Comparison of ENCODE assay signal across 1 cellular context in the genomic region with DNA sequence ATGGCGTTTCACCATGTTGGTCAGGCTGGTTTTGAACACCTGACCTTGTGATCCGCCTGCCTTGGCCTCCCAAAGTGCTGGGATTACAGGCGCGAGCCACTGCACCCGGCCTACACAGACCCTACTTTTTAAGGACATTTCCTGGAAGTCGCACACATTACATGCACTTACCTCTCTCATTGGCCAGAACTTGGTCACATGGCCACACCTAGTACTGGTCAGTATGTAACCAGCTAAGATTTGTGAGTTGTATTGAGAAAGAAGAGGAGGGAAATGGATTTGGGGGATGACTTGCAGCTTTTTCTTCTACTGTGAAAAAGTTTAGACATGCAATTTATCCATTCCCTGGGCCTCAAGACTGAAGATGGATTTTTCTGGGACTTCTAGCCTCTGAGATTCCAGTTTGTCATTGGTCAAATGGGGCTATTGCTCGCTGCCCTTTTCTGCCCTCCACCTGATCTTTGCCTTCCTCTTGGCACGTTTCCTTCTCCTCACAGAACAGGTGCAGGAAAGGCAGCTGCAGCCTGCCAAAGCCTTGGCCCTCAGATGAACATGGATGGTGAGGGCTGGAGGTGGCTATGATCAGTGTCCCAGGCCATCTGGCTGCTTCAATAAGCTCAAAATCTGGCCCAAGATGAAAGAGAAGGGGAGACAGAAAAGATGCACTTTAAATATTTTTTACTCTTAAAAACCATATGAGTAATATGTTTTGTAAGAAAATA.
TF ChIP-seq lines count a peak whose summit lies in the region.

No MANE protein-coding gene starts in this region.

TF ChIP-seq in H1, 55 proteins besides CTCF, POLR2A, EP300 and RAD21:
- TF ChIP-seq, protein P1, sequence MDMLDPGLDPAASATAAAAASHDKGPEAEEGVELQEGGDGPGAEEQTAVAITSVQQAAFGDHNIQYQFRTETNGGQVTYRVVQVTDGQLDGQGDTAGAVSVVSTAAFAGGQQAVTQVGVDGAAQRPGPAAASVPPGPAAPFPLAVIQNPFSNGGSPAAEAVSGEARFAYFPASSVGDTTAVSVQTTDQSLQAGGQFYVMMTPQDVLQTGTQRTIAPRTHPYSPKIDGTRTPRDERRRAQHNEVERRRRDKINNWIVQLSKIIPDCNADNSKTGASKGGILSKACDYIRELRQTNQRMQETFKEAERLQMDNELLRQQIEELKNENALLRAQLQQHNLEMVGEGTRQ (IDR thresholded peaks at IDR 0.05; ENCODE audit: low read length) = peak; percentile 79
- no peak for TF ChIP-seq NANOG (IDR thresholded peaks at IDR 0.05; ENCODE audit: insufficient read depth, low read depth, low read length, poor library complexity, severe bottlenecking)
